11 cellular contexts compared by ENCODE assay signal in genomic region chr11:67613313-67613959, GRCh38. TPM values are rescaled to one million over a fixed set of nuclear protein-coding genes. Genes with fewer than 3 reads are reported as not detected.
DNase-seq lines count a peak whose midpoint lies in the region; ATAC-seq and TF ChIP-seq lines count a peak whose summit lies in the region.
"Had no signal": no experiment of that assay in that cellular context is flagged by ENCODE, and none has a peak within 500 bp of the region (broad histone marks: within the 10 kb centered on the region; RNA-seq: fewer than 3 reads in every experiment).

No MANE protein-coding gene starts in this region.

- H3K79me2 ChIP-seq in mammary epithelial cell (ENCODE audit: insufficient read depth, low read length): peaks cover 3% of the 10 kb centered on the region

- peak overlapping the region; percentile 97 for H3K4me2 ChIP-seq in BLaER1
- peak overlapping the region; percentile 58 for H3K4me2 ChIP-seq in mammary epithelial cell (ENCODE audit: insufficient read depth, low read depth, low read length)

- no peak for DNase-seq in mammary epithelial cell
- DNase-seq in natural killer cell: no peak
- DNase-seq in NK-92 (lab: John Stamatoyannopoulos, UW; ENCODE audit: unreplicated experiment): no peak
- no peak for DNase-seq in SIG-M5 (lab: John Stamatoyannopoulos, UW)
- DNase-seq in NCI-H524 (lab: John Stamatoyannopoulos, UW): no peak

- H3K9ac ChIP-seq in BLaER1 (peak overlapping the region; percentile 40; the same call in 1 of the 2 replicates), HUES6 (ENCODE audit: low read length) (peak overlapping the region; percentile 4), mammary epithelial cell (ENCODE audit: insufficient read depth, low read length) (no peak overlapping the region)

- H3K9me3 Mint-ChIP-seq in natural killer cell: no peaks in the 10 kb centered on the region

- H3K4me3 ChIP-seq in BLaER1 (no peak overlapping the region; the same call in 1 of the 2 replicates), HUES6 (ENCODE audit: low read depth, low read length) (0 out of 2 replicates have a peak overlapping the region, but pooled peaks have one; percentile 37), mammary epithelial cell (replicated peaks in 1 of 3; ENCODE audit: insufficient read depth in 1 of 3, low read depth in 2 of 3, low read length in 3 of 3) (no peak overlapping the region), gastroesophageal sphincter (peak overlapping the region in 1 of 2 donors; percentile 51)

- no peak for TF ChIP-seq POLR2A in gastroesophageal sphincter (IDR thresholded peaks at IDR 0.05)

- intact Hi-C loops in mammary epithelial cell (cut with micrococcal nuclease) (no loop called here), natural killer cell (cut with micrococcal nuclease) (loop anchor here (10.0 kb wide), 1 partner anchor 109 kb away; the partner anchor contains the start of genes CDK2AP2 and PITPNM1)

- TF ChIP-seq EP300 in gastroesophageal sphincter (IDR thresholded peaks at IDR 0.05): no peak

- peaks cover 15 to 46% of the 10 kb centered on the region in 2 donors for H3K4me1 Mint-ChIP-seq in natural killer cell

- peak overlapping the region; percentile 75 for H2AFZ ChIP-seq in mammary epithelial cell (ENCODE audit: low read depth, low read length)

- H4K20me1 ChIP-seq in BLaER1 (no peaks in the 10 kb centered on the region), mammary epithelial cell (ENCODE audit: insufficient read depth, low read length) (no peaks in the 10 kb centered on the region)

- BruUV-seq in mammary epithelial cell (replicated peaks; lab: Mats Ljungman, UMichigan): no TSS peak

- peaks cover 50% of the 10 kb centered on the region for H3K36me3 ChIP-seq in BLaER1
- peaks cover 49% of the 10 kb centered on the region for H3K36me3 ChIP-seq in HUES6 (ENCODE audit: control insufficient read depth, insufficient read depth, low read length)
- H3K36me3 ChIP-seq in mammary epithelial cell (ENCODE audit: insufficient read depth, low read length): peaks cover 10% of the 10 kb centered on the region
- peaks cover 0 to 52% of the 10 kb centered on the region in 2 donors for H3K36me3 ChIP-seq in gastroesophageal sphincter

- peak overlapping the region; percentile 82 for H3K4me3 Mint-ChIP-seq in natural killer cell

- ATAC-seq in natural killer cell: no peak
- ATAC-seq in gastroesophageal sphincter: no peak

- H3K27ac ChIP-seq in BLaER1 (peak overlapping the region; percentile 80), HUES6 (ENCODE audit: low read depth, low read length) (no peak overlapping the region), mammary epithelial cell (ENCODE audit: insufficient read depth, low read depth, low read length) (no peak overlapping the region), gastroesophageal sphincter (peak overlapping the region in 2 of 4 donors; percentile 33 to 53)

- 78% methylated on average over 15 of the region's 17 CpGs for WGBS in mammary epithelial cell (ENCODE audit: low coverage, missing lambda C conversion rate)
- WGBS in gastroesophageal sphincter (ENCODE audit: low coverage in 1 of 2), 2 donors: 96 to 100% methylated on average over 2 to 5 of the region's 17 CpGs

- H3K4me1 ChIP-seq in BLaER1 (peaks cover 54% of the 10 kb centered on the region), HUES6 (ENCODE audit: control insufficient read depth, insufficient read depth, low read length) (peaks cover 42% of the 10 kb centered on the region), mammary epithelial cell (ENCODE audit: insufficient read depth, low read length) (peaks cover 17% of the 10 kb centered on the region), gastroesophageal sphincter (peaks cover 0 to 28% (median 9%) of the 10 kb centered on the region in 3 donors)

- no peaks in the 10 kb centered on the region for H3K27me3 Mint-ChIP-seq in natural killer cell (ENCODE audit: low read depth in 2 of 2)

- in situ Hi-C loops in mammary epithelial cell (cut with MboI; ENCODE audit: low sequenced_read_pairs in 2 of 2): no loop called here

- dilution Hi-C loops in mammary epithelial cell (cut with HindIII; ENCODE audit: low sequenced_read_pairs): no loop called here

- CTCF ChIA-PET in mammary epithelial cell (lab: Charles Lee; ENCODE audit: low non-redundant PET): interaction anchor here (0.6 kb wide), 1 partner anchor 38 kb away, joined by 3 read pairs; no protein-coding TSS in a partner anchor

- H3K27ac Mint-ChIP-seq in natural killer cell: peak overlapping the region; percentile 96 to 99

- H3K36me3 Mint-ChIP-seq in natural killer cell: no peaks in the 10 kb centered on the region

- TF ChIP-seq CTCF in mammary epithelial cell (conservative IDR thresholded peaks at IDR 0.05 in 1 of 2, IDR thresholded peaks at IDR 0.05 in 1 of 2; ENCODE audit: extremely low read depth in 1 of 2, insufficient read depth in 1 of 2, low read depth in 1 of 2, low read length in 2 of 2) (no peak), natural killer cell (IDR thresholded peaks at IDR 0.05) (no peak), gastroesophageal sphincter (IDR thresholded peaks at IDR 0.05) (no peak)

- H3K27me3 ChIP-seq in BLaER1 (no peaks in the 10 kb centered on the region), HUES6 (ENCODE audit: control insufficient read depth, insufficient read depth, low read length) (no peaks in the 10 kb centered on the region; the same call in 1 of the 2 replicates), mammary epithelial cell (ENCODE audit: insufficient read depth, low read length) (no peaks in the 10 kb centered on the region), gastroesophageal sphincter (peaks cover 28% of the 10 kb centered on the region)

- H3K9me3 ChIP-seq in BLaER1 (no peaks in the 10 kb centered on the region), HUES6 (ENCODE audit: control insufficient read depth, insufficient read depth, low read depth, low read length) (no peaks in the 10 kb centered on the region), mammary epithelial cell (replicated peaks; ENCODE audit: insufficient read depth, low read length) (no peaks in the 10 kb centered on the region), gastroesophageal sphincter (no peaks in the 10 kb centered on the region)

RNA-seq across cellular contexts. Expression of gene NDUFV1, which starts 6.7 kb away (rescaled TPM):
- total RNA-seq in mammary epithelial cell (100 to 1,000 TPM; 144 to 163 TPM), natural killer cell (100 to 1,000 TPM; 346 to 393 (median 360) TPM), gastroesophageal sphincter (100 to 1,000 TPM; 154 to 249 (median 180) TPM)
- polyA plus RNA-seq in mammary epithelial cell: 125 TPM
- 72.1 TPM for polyA minus RNA-seq in mammary epithelial cell

RNA-seq across cellular contexts. Expression of gene NUDT8, which starts 16.3 kb away (rescaled TPM):
- total RNA-seq in mammary epithelial cell: 10 to 100 TPM in 1 of 2 donors, 1 to 10 TPM in 1; 4.2 to 13.4 TPM
- polyA plus RNA-seq in mammary epithelial cell: 4.8 TPM
- polyA minus RNA-seq in mammary epithelial cell: not detected
- 1 to 10 TPM; 1.7 to 5.2 (median 4.1) TPM for total RNA-seq in natural killer cell
- total RNA-seq in gastroesophageal sphincter: 10 to 100 TPM in 1 of 4 donors, 1 to 10 TPM in 3; 2.4 to 18.5 (median 4.6) TPM

RNA-seq across cellular contexts. Expression of gene TBX10, which starts 26.1 kb away (rescaled TPM):
- not detected for total RNA-seq in mammary epithelial cell
- polyA plus RNA-seq in mammary epithelial cell: not detected
- not detected for polyA minus RNA-seq in mammary epithelial cell
- not detected for total RNA-seq in natural killer cell
- total RNA-seq in gastroesophageal sphincter: not detected
- total RNA-seq: Calu3, glomerular endothelial cell, pulmonary artery endothelial cell had no signal

RNA-seq across cellular contexts. Expression of gene GSTP1, which starts 29.8 kb away (rescaled TPM):
- 1,000 to 10,000 TPM; 1,123 to 1,562 TPM for total RNA-seq in mammary epithelial cell
- 1,992 TPM for polyA plus RNA-seq in mammary epithelial cell
- 2,016 TPM for polyA minus RNA-seq in mammary epithelial cell
- 100 to 1,000 TPM; 172 to 218 (median 212) TPM for total RNA-seq in natural killer cell
- total RNA-seq in gastroesophageal sphincter: 100 to 1,000 TPM; 514 to 845 (median 628) TPM

RNA-seq across cellular contexts. Expression of gene ACY3, which starts 37.1 kb away (rescaled TPM):
- total RNA-seq in mammary epithelial cell (under 1 TPM in 1 of 2 donors, not detected in 1; 0.24 TPM), natural killer cell (1 to 10 TPM in 1 of 3 donors, under 1 TPM in 1, not detected in 1; 0.96 to 1.1 TPM), gastroesophageal sphincter (not detected)
- polyA plus RNA-seq in mammary epithelial cell: 0.08 TPM
- polyA minus RNA-seq in mammary epithelial cell: not detected
- total RNA-seq: glomerular endothelial cell, pulmonary artery endothelial cell had no signal
